ENCODE assay signal across 7 cellular contexts in the genomic region with DNA sequence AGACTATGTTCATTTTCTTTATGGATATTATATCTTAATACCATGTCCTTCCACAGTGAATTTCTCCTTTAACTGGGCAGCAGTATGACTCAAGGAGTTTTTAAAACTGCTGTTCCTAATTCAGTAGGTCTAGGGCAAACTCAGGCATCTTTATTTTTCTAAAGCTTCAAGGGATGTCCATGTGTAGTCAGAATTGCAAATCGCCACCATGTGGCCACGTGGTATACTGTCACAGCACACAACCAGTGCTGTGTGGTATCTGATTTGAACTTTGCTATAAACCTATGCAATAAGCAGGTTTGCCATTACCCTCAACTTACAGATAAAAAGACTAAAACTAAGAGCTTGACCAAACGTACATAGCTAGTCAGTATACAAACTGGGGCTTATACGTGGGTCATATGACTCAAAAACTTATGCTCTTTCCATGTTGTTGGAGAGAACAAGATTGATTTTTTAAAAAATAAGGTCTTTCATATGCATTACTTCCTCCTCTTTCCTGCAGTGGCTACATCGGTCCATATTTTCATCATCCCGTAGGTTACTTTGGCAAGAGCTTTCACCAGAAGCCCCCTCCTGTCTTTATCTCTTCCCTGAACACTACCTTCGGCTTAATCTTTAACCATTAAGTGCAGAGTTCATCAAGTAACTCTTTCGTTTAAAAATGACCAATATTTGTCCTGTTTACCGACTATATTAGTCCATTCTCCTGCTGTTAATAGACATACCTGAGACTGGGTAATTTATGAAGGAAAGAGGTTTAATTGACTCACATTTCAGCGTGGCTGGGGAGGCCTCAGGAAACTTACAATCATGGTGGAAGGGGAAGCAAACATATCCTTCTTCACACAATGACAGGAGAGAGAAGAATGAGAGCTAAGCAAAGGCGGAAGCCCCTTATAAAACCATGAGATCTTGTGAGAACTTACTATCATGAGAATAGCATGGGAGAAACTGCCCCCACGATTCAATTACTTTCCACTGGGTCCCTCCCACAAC. TPM values are rescaled to one million over a fixed set of nuclear protein-coding genes. Genes with fewer than 3 reads are reported as not detected.
A peak's percentile ranks its signal among the peaks of the same experiment; 100 is the strongest.
DNase-seq lines count a peak whose midpoint lies in the region; ATAC-seq and TF ChIP-seq lines count a peak whose summit lies in the region.

No MANE protein-coding gene starts in this region.

- TF ChIP-seq CTCF in GM06990 (IDR thresholded peaks at IDR 0.05; ENCODE audit: insufficient read depth, low read length, poor library complexity, severe bottlenecking): peak; percentile 78
- TF ChIP-seq CTCF in suprapubic skin (IDR thresholded peaks at IDR 0.05): peak in 1 of 2 donors; percentile 41

- no peak overlapping the region for H3K27ac ChIP-seq in suprapubic skin

- no peak for TF ChIP-seq EP300 in suprapubic skin (IDR thresholded peaks at IDR 0.05)

- WGBS in suprapubic skin: 55% methylated on average over 12 of the region's 12 CpGs

- H3K4me1 Mint-ChIP-seq in central memory CD8-positive, alpha-beta T cell: peaks cover 3% of the 10 kb centered on the region

- H3K4me3 ChIP-seq in GM06990 (replicated peaks; ENCODE audit: low read depth, low read length) (no peak overlapping the region), suprapubic skin (no peak overlapping the region)

- H3K27ac Mint-ChIP-seq in central memory CD8-positive, alpha-beta T cell (ENCODE audit: low read depth): no peak overlapping the region

- ATAC-seq in GM21381 (IDR thresholded peaks at IDR 0.05; ENCODE audit: unreplicated experiment): peak; percentile 62
- ATAC-seq in HG03520 (IDR thresholded peaks at IDR 0.05; ENCODE audit: unreplicated experiment): peak; percentile 77
- peak; percentile 76 for ATAC-seq in central memory CD8-positive, alpha-beta T cell (replicated peaks; ENCODE audit: extremely low read depth, poor library complexity, severe bottlenecking)

- H3K36me3 Mint-ChIP-seq in central memory CD8-positive, alpha-beta T cell (ENCODE audit: insufficient read depth): no peaks in the 10 kb centered on the region

- H3K9me3 ChIP-seq in suprapubic skin: no peaks in the 10 kb centered on the region

- no peak for DNase-seq in GM06990 (ENCODE audit: extremely low read depth, insufficient read length)
- peak; percentile 76 for DNase-seq in SK-MEL-5 (ENCODE audit: low read depth, low spot score)
- no peak for DNase-seq in central memory CD8-positive, alpha-beta T cell (ENCODE audit: low spot score in 2 of 2)
- peak; percentile 60 for DNase-seq in medulla oblongata (ENCODE audit: extremely low spot score)
- no peak for DNase-seq in suprapubic skin (ENCODE audit: low spot score in 2 of 2)

- TF ChIP-seq POLR2A in suprapubic skin (IDR thresholded peaks at IDR 0.05): no peak

- no peaks in the 10 kb centered on the region for H3K27me3 ChIP-seq in GM06990 (replicated peaks; ENCODE audit: control insufficient read depth, insufficient read depth, low read length)
- H3K27me3 ChIP-seq in suprapubic skin: no peaks in the 10 kb centered on the region

- no peaks in the 10 kb centered on the region for H3K9me3 Mint-ChIP-seq in central memory CD8-positive, alpha-beta T cell

- H3K4me1 ChIP-seq in suprapubic skin: no peaks in the 10 kb centered on the region

- H3K27me3 Mint-ChIP-seq in central memory CD8-positive, alpha-beta T cell: peaks cover 8% of the 10 kb centered on the region

- H3K36me3 ChIP-seq in GM06990 (ENCODE audit: control insufficient read depth, insufficient read depth, low read length) (no peaks in the 10 kb centered on the region), suprapubic skin (no peaks in the 10 kb centered on the region)

- H3K4me3 Mint-ChIP-seq in central memory CD8-positive, alpha-beta T cell: no peak overlapping the region

- in situ Hi-C loops in SK-MEL-5 (cut with HindIII; ENCODE audit: low pct_unique_long_range_greater_than_20kb, low sequenced_read_pairs): no loop called here

RNA-seq across cellular contexts. Expression of a gene that starts 8.0 kb away (rescaled TPM):
- 62.5 and 66.4 TPM in 2 replicates for total RNA-seq in SK-MEL-5 (2014; rRNA removed; shearing (Covaris generic))
- polyA plus RNA-seq in SK-MEL-5 (2015; cell fraction: cytosol; rRNA removed): 71.8 and 72.9 TPM in 2 replicates
- polyA plus RNA-seq in SK-MEL-5 (2015; cell fraction: nucleus; rRNA removed): 54.0 and 62.2 TPM in 2 replicates
- total RNA-seq in suprapubic skin: 10 to 100 TPM; 24.9 to 67.6 (median 46.4) TPM

RNA-seq across cellular contexts. Expression of a gene that starts 32.0 kb away (rescaled TPM):
- total RNA-seq in SK-MEL-5 (2014; rRNA removed; shearing (Covaris generic)): 46.4 and 51.6 TPM in 2 replicates
- polyA plus RNA-seq in SK-MEL-5 (2015; cell fraction: cytosol; rRNA removed): 39.9 and 47.1 TPM in 2 replicates
- polyA plus RNA-seq in SK-MEL-5 (2015; cell fraction: nucleus; rRNA removed): 52.1 and 56.8 TPM in 2 replicates
- 10 to 100 TPM; 13.3 to 19.7 (median 15.5) TPM for total RNA-seq in suprapubic skin

Comparison
In these comparisons a context has a peak if more than half of its experiments do, and no peak if none do; other contexts are left out.
1. DNase-seq: peak in SK-MEL-5 (single experiment) and medulla oblongata (single experiment); none in GM06990 (single experiment), central memory CD8-positive, alpha-beta T cell (0 of 2) and suprapubic skin (0 of 2).
2. Peak in every context shown above with its lines, with median percentiles within 50 percentile points of each other: ATAC-seq.